16 cellular contexts compared by ENCODE assay signal in genomic region chr3:125647318-125648014, GRCh38. TPM values are rescaled to one million over a fixed set of nuclear protein-coding genes. Genes with fewer than 3 reads are reported as not detected.
DNase-seq lines count a peak whose midpoint lies in the region; ATAC-seq, FAIRE-seq and TF ChIP-seq lines count a peak whose summit lies in the region.
"Had no signal": no experiment of that assay in that cellular context is flagged by ENCODE, and none has a peak within 500 bp of the region (broad histone marks: within the 10 kb centered on the region; RNA-seq: fewer than 3 reads in every experiment).

No MANE protein-coding gene starts in this region.

- H4K20me1 ChIP-seq in hepatocyte (ENCODE audit: insufficient read depth, poor library complexity, severe bottlenecking): no peaks in the 10 kb centered on the region

- peak overlapping the region; percentile 61 for H3K27ac Mint-ChIP-seq in progenitor cell of endocrine pancreas
- H3K27ac Mint-ChIP-seq: activated naive CD8-positive, alpha-beta T cell treated with anti-CD3 and anti-CD28 coated beads for 36 hours; nephron had no signal

- no peaks in the 10 kb centered on the region for H3K79me2 ChIP-seq in hepatocyte

- peaks cover 3% of the 10 kb centered on the region for H3K27me3 Mint-ChIP-seq in progenitor cell of endocrine pancreas
- H3K27me3 Mint-ChIP-seq: activated naive CD8-positive, alpha-beta T cell treated with anti-CD3 and anti-CD28 coated beads for 36 hours had no signal

- H3K9me3 ChIP-seq in hepatocyte (ENCODE audit: low read depth) (no peaks in the 10 kb centered on the region), heart right ventricle (no peaks in the 10 kb centered on the region)

- H3K27me3 ChIP-seq in hepatocyte: no peaks in the 10 kb centered on the region
- no peaks in the 10 kb centered on the region for H3K27me3 ChIP-seq in heart right ventricle

- H3K4me3 Mint-ChIP-seq in progenitor cell of endocrine pancreas (ENCODE audit: low read depth): no peak overlapping the region
- H3K4me3 Mint-ChIP-seq: activated naive CD8-positive, alpha-beta T cell treated with anti-CD3 and anti-CD28 coated beads for 36 hours; nephron had no signal

- H3K27ac ChIP-seq in hepatocyte (peak overlapping the region; percentile 93), heart right ventricle (no peak overlapping the region)
- H3K27ac ChIP-seq: KMS-11 had no signal

- H3K4me1 ChIP-seq in hepatocyte (ENCODE audit: insufficient read depth) (peaks cover 18% of the 10 kb centered on the region), heart right ventricle (peaks cover 0 to 9% (median 0%) of the 10 kb centered on the region in 9 donors)

- H3K4me2 ChIP-seq in hepatocyte: peak overlapping the region; percentile 35
- H3K4me2 ChIP-seq: KMS-11 had no signal

- peak; percentile 95 for DNase-seq in DMS53 (lab: John Stamatoyannopoulos, UW)
- DNase-seq in NCI-H510A treated with DMSO at 0.1 percent for 48 hours (lab: John Stamatoyannopoulos, UW): peak; percentile 59
- DNase-seq in hepatocyte (ENCODE audit: low spot score): peak; percentile 78
- no peak for DNase-seq in progenitor cell of endocrine pancreas (ENCODE audit: low spot score, unreplicated experiment)
- DNase-seq in heart right ventricle: no peak
- DNase-seq in frontal cortex (ENCODE audit: low spot score in 2 of 2): no peak
- DNase-seq: activated naive CD8-positive, alpha-beta T cell treated with anti-CD3 and anti-CD28 coated beads for 36 hours; AML-193; effector CD4-positive, alpha-beta T cell; hippocampal formation; NCI-H748 treated with DMSO at 0.1 percent for 48 hours; stimulated activated CD4-positive, alpha-beta T cell treated with anti-CD3 and anti-CD28 coated beads, Interleukin-12 subunit alpha, Interleukin-12 subunit beta, amount 100 ng/mL, for 4 hours had no signal

- 58% methylated on average over 8 of the region's 8 CpGs for WGBS in hepatocyte (ENCODE audit: low lambda C conversion rate, missing lambda C conversion rate)
- WGBS in heart right ventricle, 2 donors: 80% methylated on average over 8 of the region's 8 CpGs

- TF ChIP-seq CTCF in hepatocyte (IDR thresholded peaks at IDR 0.05; ENCODE audit: poor library complexity): no peak
- TF ChIP-seq CTCF in progenitor cell of endocrine pancreas (IDR thresholded peaks at IDR 0.05; ENCODE audit: unreplicated experiment): no peak
- TF ChIP-seq CTCF in heart right ventricle (IDR thresholded peaks at IDR 0.05): no peak

- ATAC-seq in heart right ventricle: no peak
- ATAC-seq in GM18519 (IDR thresholded peaks at IDR 0.05; ENCODE audit: low FRiP score, unreplicated experiment): no peak
- ATAC-seq in HG03097 (IDR thresholded peaks at IDR 0.05; ENCODE audit: low FRiP score, unreplicated experiment): no peak

- FAIRE-seq in frontal cortex (lab: Jason Lieb, UNC): no peak

- H3K4me1 Mint-ChIP-seq in progenitor cell of endocrine pancreas (ENCODE audit: low read depth): peaks cover 2% of the 10 kb centered on the region
- H3K4me1 Mint-ChIP-seq: activated naive CD8-positive, alpha-beta T cell treated with anti-CD3 and anti-CD28 coated beads for 36 hours had no signal

- peak overlapping the region; percentile 14 for H2AFZ ChIP-seq in hepatocyte

- no peaks in the 10 kb centered on the region for H3K9me2 ChIP-seq in hepatocyte (replicated peaks; ENCODE audit: insufficient read depth)

- H3K36me3 Mint-ChIP-seq in progenitor cell of endocrine pancreas (ENCODE audit: insufficient read depth): no peaks in the 10 kb centered on the region
- H3K36me3 Mint-ChIP-seq: activated naive CD8-positive, alpha-beta T cell treated with anti-CD3 and anti-CD28 coated beads for 36 hours had no signal

- no peaks in the 10 kb centered on the region for H3K9me3 Mint-ChIP-seq in progenitor cell of endocrine pancreas (ENCODE audit: low read depth)
- H3K9me3 Mint-ChIP-seq: activated naive CD8-positive, alpha-beta T cell treated with anti-CD3 and anti-CD28 coated beads for 36 hours had no signal

- intact Hi-C loops in heart right ventricle (cut with DNase I): no loop called here

- H3K36me3 ChIP-seq in hepatocyte (replicated peaks; ENCODE audit: insufficient read depth, low read depth): no peaks in the 10 kb centered on the region
- no peaks in the 10 kb centered on the region for H3K36me3 ChIP-seq in heart right ventricle

- no peak overlapping the region for H3K4me3 ChIP-seq in hepatocyte
- H3K4me3 ChIP-seq in heart right ventricle: no peak overlapping the region

RNA-seq across cellular contexts. Expression of gene OSBPL11, which starts 52.2 kb away (rescaled TPM):
- 15.0 and 18.8 TPM in 2 replicates for total RNA-seq in hepatocyte
- 7.2 and 12.6 TPM in 2 replicates for polyA plus RNA-seq in hepatocyte
- 17.5 and 18.2 TPM in 2 replicates for total RNA-seq in progenitor cell of endocrine pancreas
- total RNA-seq in heart right ventricle: 10 to 100 TPM in 5 of 10 donors, 1 to 10 TPM in 5; 8.3 to 16.9 (median 9.8) TPM
- polyA plus RNA-seq in heart right ventricle: 1 to 10 TPM; 6.2 to 9.0 TPM
- total RNA-seq in frontal cortex: 24.5 TPM

Comparison
In these comparisons a context has a peak if more than half of its experiments do, and no peak if none do; other contexts are left out.
1. DNase-seq: peak in DMS53 (single experiment), NCI-H510A treated with DMSO at 0.1 percent for 48 hours (single experiment) and hepatocyte (single experiment); none in progenitor cell of endocrine pancreas (single experiment), heart right ventricle (0 of 2) and frontal cortex (0 of 2).